Comparison of ENCODE assay signal across 1 cellular context in genomic region chr20:50172347-50173013, GRCh38.
TF ChIP-seq lines count a peak whose summit lies in the region.

No MANE protein-coding gene starts in this region.

TF ChIP-seq in HepG2, 621 proteins besides CTCF, POLR2A, EP300 and RAD21 (continued from another document and continues in another):
- TF ChIP-seq PTBP1 (IDR thresholded peaks at IDR 0.05; ENCODE audit: low read depth, low read length, poor library complexity, severe bottlenecking) (peak; percentile 64), CENPBD1 (CRISPR knock-in tag; IDR thresholded peaks at IDR 0.05; ENCODE audit: borderline replicate concordance, low read depth) (peak; percentile 90; the same call in 1 of the 2 replicates), ZNF816 (CRISPR knock-in tag; IDR thresholded peaks at IDR 0.05; ENCODE audit: borderline replicate concordance) (no peak; the same call in 1 of the 2 replicates), BORCS8-MEF2B (CRISPR knock-in tag; IDR thresholded peaks at IDR 0.05) (peak; percentile 81; the same call in 1 of the 2 replicates), NFIB (CRISPR knock-in tag; IDR thresholded peaks at IDR 0.05; ENCODE audit: borderline replicate concordance) (no peak), RCOR2 (CRISPR knock-in tag; IDR thresholded peaks at IDR 0.05) (no peak; the same call in none of the 2 replicates), TP53 (CRISPR knock-in tag; conservative IDR thresholded peaks at IDR 0.05) (peak; percentile 85; the same call in 1 of the 2 replicates), TMF1 (CRISPR knock-in tag; IDR thresholded peaks at IDR 0.05; ENCODE audit: low read depth) (no peak; the same call in 1 of the 2 replicates), ZNF557 (CRISPR knock-in tag; IDR thresholded peaks at IDR 0.05) (peak; percentile 96), PHF5A (CRISPR knock-in tag; IDR thresholded peaks at IDR 0.05; ENCODE audit: low read depth, unreplicated experiment) (peak; percentile 59), SUZ12 (IDR thresholded peaks at IDR 0.05; ENCODE audit: low read depth, low read length) (no peak), NBN (conservative IDR thresholded peaks at IDR 0.05) (no peak), POLR2G (IDR thresholded peaks at IDR 0.05; ENCODE audit: low read depth, low read length) (peak; percentile 95), ZNF687 (CRISPR knock-in tag; IDR thresholded peaks at IDR 0.05) (peak; percentile 92), SP2 (CRISPR knock-in tag; IDR thresholded peaks at IDR 0.05) (peak; percentile 68), IRX3 (CRISPR knock-in tag; IDR thresholded peaks at IDR 0.05; ENCODE audit: borderline replicate concordance, low read depth) (peak; percentile 69; the same call in 1 of the 2 replicates), RFX3 (CRISPR knock-in tag; IDR thresholded peaks at IDR 0.05) (no peak), ZNF101 (CRISPR knock-in tag; IDR thresholded peaks at IDR 0.05; ENCODE audit: borderline replicate concordance, low read depth) (0 out of 2 replicates have a peak, but pooled peaks have one; percentile 78), NR2F2 (IDR thresholded peaks at IDR 0.05; ENCODE audit: borderline replicate concordance, low read depth) (no peak), ELF4 (CRISPR knock-in tag; IDR thresholded peaks at IDR 0.05; ENCODE audit: borderline replicate concordance) (0 out of 2 replicates have a peak, but pooled peaks have one; percentile 37), ZNF546 (CRISPR knock-in tag; conservative IDR thresholded peaks at IDR 0.05) (no peak), GRHL1 (CRISPR knock-in tag; conservative IDR thresholded peaks at IDR 0.05) (no peak), DPF2 (CRISPR knock-in tag; IDR thresholded peaks at IDR 0.05; ENCODE audit: borderline replicate concordance, low read depth) (peak; percentile 74), CREM (IDR thresholded peaks at IDR 0.05) (peak; percentile 80), CREM (CRISPR knock-in tag; IDR thresholded peaks at IDR 0.05) (no peak), YEATS2 (CRISPR knock-in tag; IDR thresholded peaks at IDR 0.05; ENCODE audit: borderline replicate concordance) (peak; percentile 81; the same call in 1 of the 2 replicates), KDM5B (CRISPR knock-in tag; IDR thresholded peaks at IDR 0.05; ENCODE audit: borderline replicate concordance) (peak; percentile 96), NFATC3 (CRISPR knock-in tag; IDR thresholded peaks at IDR 0.05) (peak; percentile 96), NFE2L2 (IDR thresholded peaks at IDR 0.05; ENCODE audit: low read length) (no peak), ZNF549 (CRISPR knock-in tag; IDR thresholded peaks at IDR 0.05) (no peak), ZNF574 (CRISPR knock-in tag; IDR thresholded peaks at IDR 0.05) (peak; percentile 80; the same call in 1 of the 2 replicates), THAP11 (CRISPR knock-in tag; IDR thresholded peaks at IDR 0.05) (peak; percentile 85), GZF1 (CRISPR knock-in tag; IDR thresholded peaks at IDR 0.05) (no peak), ZHX1 (CRISPR knock-in tag; IDR thresholded peaks at IDR 0.05; ENCODE audit: low read depth) (no peak; the same call in none of the 2 replicates), ARID5B (CRISPR knock-in tag; IDR thresholded peaks at IDR 0.05) (peak; percentile 69), ZNF879 (CRISPR knock-in tag; IDR thresholded peaks at IDR 0.05) (no peak), HIVEP1 (CRISPR knock-in tag; IDR thresholded peaks at IDR 0.05) (peak; percentile 99), BCL6 (CRISPR knock-in tag; IDR thresholded peaks at IDR 0.05) (peak; percentile 55), FOXP1 (IDR thresholded peaks at IDR 0.05) (no peak), FOXP1 (CRISPR knock-in tag; IDR thresholded peaks at IDR 0.05) (no peak), ZNF644 (CRISPR knock-in tag; IDR thresholded peaks at IDR 0.05; ENCODE audit: low read depth) (no peak), NFRKB (IDR thresholded peaks at IDR 0.05) (no peak), PHF20 (CRISPR knock-in tag; IDR thresholded peaks at IDR 0.05) (peak; percentile 71; the same call in 1 of the 2 replicates), ZNF790 (CRISPR knock-in tag; IDR thresholded peaks at IDR 0.05; ENCODE audit: borderline replicate concordance) (peak; percentile 88), ATF3 (CRISPR knock-in tag; IDR thresholded peaks at IDR 0.05) (peak; percentile 62; the same call in 1 of the 2 replicates), ZNF780A (CRISPR knock-in tag; IDR thresholded peaks at IDR 0.05) (no peak), TOPORS (CRISPR knock-in tag; IDR thresholded peaks at IDR 0.05) (peak; percentile 51; the same call in 1 of the 2 replicates), SP1 (IDR thresholded peaks at IDR 0.05) (no peak), SP1 (CRISPR knock-in tag; IDR thresholded peaks at IDR 0.05) (no peak; the same call in 1 of the 2 replicates), HNF4A (CRISPR knock-in tag; IDR thresholded peaks at IDR 0.05) (peak; percentile 36; the same call in 1 of the 2 replicates), TRAFD1 (CRISPR knock-in tag; IDR thresholded peaks at IDR 0.05; ENCODE audit: borderline replicate concordance) (no peak)
